2 cellular contexts compared by ENCODE assay signal in the genomic region with DNA sequence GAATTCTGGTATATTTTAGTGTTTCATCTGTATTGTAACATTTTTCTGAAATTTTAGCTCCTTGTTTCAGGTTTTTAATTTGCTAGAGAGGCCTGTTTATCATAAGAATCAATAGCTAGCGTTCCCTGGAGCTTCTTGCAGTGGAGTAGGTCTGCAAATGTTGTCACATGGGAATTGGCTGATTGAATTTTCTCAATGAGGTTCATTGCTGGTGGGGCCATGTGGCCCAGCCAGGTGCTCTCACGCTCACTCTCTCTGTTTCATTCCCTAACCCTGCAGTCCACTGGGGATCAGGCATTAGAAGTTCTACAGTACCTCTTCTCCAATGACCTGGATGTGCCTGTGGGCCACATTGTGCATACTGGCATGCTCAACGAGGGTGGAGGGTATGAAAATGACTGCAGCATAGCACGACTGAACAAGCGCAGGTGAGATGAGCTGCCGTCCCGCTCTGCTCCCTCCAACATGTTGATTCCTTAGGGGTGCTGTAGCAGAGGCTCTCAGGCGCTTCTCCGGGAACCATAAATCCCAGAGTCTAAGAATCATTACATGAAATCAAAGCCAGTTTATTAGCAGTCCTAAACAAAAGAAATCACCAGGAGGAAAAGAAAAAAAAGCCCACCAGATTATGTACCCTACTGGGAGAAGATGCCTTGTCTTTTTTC. TPM values are rescaled to one million over a fixed set of nuclear protein-coding genes. Genes with fewer than 3 reads are reported as not detected.
"Had no signal": no experiment of that assay in that cellular context is flagged by ENCODE, and none has a peak within 500 bp of the region (broad histone marks: within the 10 kb centered on the region; RNA-seq: fewer than 3 reads in every experiment).

No MANE protein-coding gene starts in this region.

RNA-seq across cellular contexts. Expression of gene CLEC18C, which starts 30.2 kb away (rescaled TPM):
- total RNA-seq: GM23338, H1 had no signal
